Comparison of ENCODE assay signal across 8 cellular contexts in genomic region chr3:66998075-66998898, GRCh38. TPM values are rescaled to one million over a fixed set of nuclear protein-coding genes. Genes with fewer than 3 reads are reported as not detected.
DNase-seq lines count a peak whose midpoint lies in the region; ATAC-seq and TF ChIP-seq lines count a peak whose summit lies in the region.

Gene KBTBD8 (plus strand): TSS chr3:66998307. CDS start chr3:66998356, 49 bp downstream.

- peaks cover 18% of the 10 kb centered on the region for H3K4me1 Mint-ChIP-seq in activated T-helper 17 cell treated with anti-CD3 and anti-CD28 coated beads, Interleukin-2, amount 50 U/mL, for 72 hours
- H3K4me1 Mint-ChIP-seq in naive B cell, result peaks cover 22 to 35% (median 30%) of the 10 kb centered on the region in 3 donors
- peaks cover 17% of the 10 kb centered on the region for H3K4me1 Mint-ChIP-seq in stimulated activated effector memory CD8-positive, alpha-beta T cell treated with anti-CD3 and anti-CD28 coated beads, Interleukin-12 subunit alpha, Interleukin-12 subunit beta, amount 100 ng/mL, for 72 hours

- TF ChIP-seq CTCF in RWPE2 (IDR thresholded peaks at IDR 0.05; ENCODE audit: poor library complexity, severe bottlenecking) (no peak), fibroblast of lung (conservative IDR thresholded peaks at IDR 0.05 in 1 of 2, IDR thresholded peaks at IDR 0.05 in 1 of 2; ENCODE audit: low read depth in 1 of 2, low read length in 2 of 2) (no peak)

- H3K4me1 ChIP-seq in RWPE2 (ENCODE audit: insufficient read depth, poor library complexity, severe bottlenecking) (peaks cover 16% of the 10 kb centered on the region), fibroblast of lung (ENCODE audit: control insufficient read depth, extremely low read depth, insufficient read depth, low read length) (peaks cover 3% of the 10 kb centered on the region)

- H3K36me3 ChIP-seq in RWPE2 (ENCODE audit: low read depth) (peaks cover 5% of the 10 kb centered on the region; the same call in 1 of the 2 replicates), fibroblast of lung (ENCODE audit: control insufficient read depth, insufficient read depth, low read length) (no peaks in the 10 kb centered on the region)

- peak within 1 kb of the TSS; percentile 88 for H3K4me2 ChIP-seq in fibroblast of lung (ENCODE audit: extremely low read depth, insufficient read depth, low read length)

- H2AFZ ChIP-seq in fibroblast of lung (ENCODE audit: low read length), result peak within 1 kb of the TSS; percentile 87

- H3K4me3 Mint-ChIP-seq in activated T-helper 17 cell treated with anti-CD3 and anti-CD28 coated beads, Interleukin-2, amount 50 U/mL, for 72 hours, result peak within 1 kb of the TSS; percentile 95
- H3K4me3 Mint-ChIP-seq in naive B cell, result peak within 1 kb of the TSS; percentile 93 to 100 (median 96)
- H3K4me3 Mint-ChIP-seq in stimulated activated effector memory CD8-positive, alpha-beta T cell treated with anti-CD3 and anti-CD28 coated beads, Interleukin-12 subunit alpha, Interleukin-12 subunit beta, amount 100 ng/mL, for 72 hours, result peak within 1 kb of the TSS; percentile 87

- no peaks in the 10 kb centered on the region for H3K9me3 Mint-ChIP-seq in activated T-helper 17 cell treated with anti-CD3 and anti-CD28 coated beads, Interleukin-2, amount 50 U/mL, for 72 hours
- H3K9me3 Mint-ChIP-seq in naive B cell, result peaks cover 0 to 3% (median 0%) of the 10 kb centered on the region in 7 donors
- no peaks in the 10 kb centered on the region for H3K9me3 Mint-ChIP-seq in stimulated activated effector memory CD8-positive, alpha-beta T cell treated with anti-CD3 and anti-CD28 coated beads, Interleukin-12 subunit alpha, Interleukin-12 subunit beta, amount 100 ng/mL, for 72 hours

- no peak within 1 kb of the TSS for H3K27ac ChIP-seq in RWPE2 (ENCODE audit: poor library complexity, severe bottlenecking)
- peak within 1 kb of the TSS; percentile 78 for H3K27ac ChIP-seq in fibroblast of lung (ENCODE audit: insufficient read depth, low read length)

- H3K4me3 ChIP-seq in RWPE2 (ENCODE audit: severe bottlenecking), result peak within 1 kb of the TSS; percentile 60
- peak within 1 kb of the TSS; percentile 52 to 81 (median 65) for H3K4me3 ChIP-seq in fibroblast of lung (replicated peaks in 1 of 4; ENCODE audit: control extremely low read depth in 1 of 4, insufficient read depth in 1 of 4, low read depth in 3 of 4, low read length in 4 of 4)

- H3K79me2 ChIP-seq in fibroblast of lung (ENCODE audit: control insufficient read depth, insufficient read depth, low read length), result peaks cover 6% of the 10 kb centered on the region

- ATAC-seq in RWPE2 (ENCODE audit: low read depth), result peak; percentile 96
- peak; percentile 95 for ATAC-seq in activated T-helper 17 cell treated with anti-CD3 and anti-CD28 coated beads, Interleukin-2, amount 50 U/mL, for 72 hours (replicated peaks)
- peak; percentile 86 to 87 for ATAC-seq in naive B cell (ENCODE audit: low read depth in 2 of 2)
- ATAC-seq in stimulated activated effector memory CD8-positive, alpha-beta T cell treated with anti-CD3 and anti-CD28 coated beads, Interleukin-12 subunit alpha, Interleukin-12 subunit beta, amount 100 ng/mL, for 72 hours, result peak; percentile 97

- DNase-seq in EL (peak; percentile 99), H4 (ENCODE audit: low spot score) (peak; percentile 96), LoVo (ENCODE audit: low spot score) (peak; percentile 96), RWPE2 (ENCODE audit: low spot score) (peak; percentile 97), fibroblast of lung (ENCODE audit: low read depth in 2 of 2) (peak; percentile 98), naive B cell (peak; percentile 99)
- DNase-seq in stimulated activated effector memory CD8-positive, alpha-beta T cell treated with anti-CD3 and anti-CD28 coated beads, Interleukin-12 subunit alpha, Interleukin-12 subunit beta, amount 100 ng/mL, for 72 hours (ENCODE audit: low spot score in 2 of 2), result peak; percentile 84 to 97

- H3K36me3 Mint-ChIP-seq in activated T-helper 17 cell treated with anti-CD3 and anti-CD28 coated beads, Interleukin-2, amount 50 U/mL, for 72 hours (ENCODE audit: low read depth), result peaks cover 28% of the 10 kb centered on the region
- peaks cover 4% of the 10 kb centered on the region in 2 donors for H3K36me3 Mint-ChIP-seq in naive B cell
- H3K36me3 Mint-ChIP-seq in stimulated activated effector memory CD8-positive, alpha-beta T cell treated with anti-CD3 and anti-CD28 coated beads, Interleukin-12 subunit alpha, Interleukin-12 subunit beta, amount 100 ng/mL, for 72 hours, result peaks cover 27% of the 10 kb centered on the region

- H3K27me3 ChIP-seq in RWPE2 (ENCODE audit: insufficient read depth, poor library complexity, severe bottlenecking) (no peaks in the 10 kb centered on the region), fibroblast of lung (ENCODE audit: control insufficient read depth, insufficient read depth, low read length) (no peaks in the 10 kb centered on the region)

- H3K27ac Mint-ChIP-seq in activated T-helper 17 cell treated with anti-CD3 and anti-CD28 coated beads, Interleukin-2, amount 50 U/mL, for 72 hours, result peak within 1 kb of the TSS; percentile 90
- peak within 1 kb of the TSS; percentile 90 to 98 (median 97) for H3K27ac Mint-ChIP-seq in naive B cell
- H3K27ac Mint-ChIP-seq in stimulated activated effector memory CD8-positive, alpha-beta T cell treated with anti-CD3 and anti-CD28 coated beads, Interleukin-12 subunit alpha, Interleukin-12 subunit beta, amount 100 ng/mL, for 72 hours, result peak within 1 kb of the TSS; percentile 86

- H3K9me3 ChIP-seq in RWPE2 (ENCODE audit: severe bottlenecking) (no peaks in the 10 kb centered on the region), fibroblast of lung (ENCODE audit: control insufficient read depth, insufficient read depth, low read depth, low read length) (no peaks in the 10 kb centered on the region)

- peaks cover 6% of the 10 kb centered on the region for H3K27me3 Mint-ChIP-seq in activated T-helper 17 cell treated with anti-CD3 and anti-CD28 coated beads, Interleukin-2, amount 50 U/mL, for 72 hours
- H3K27me3 Mint-ChIP-seq in naive B cell, result peaks cover 0 to 9% (median 3%) of the 10 kb centered on the region in 3 donors

- H3K9ac ChIP-seq in fibroblast of lung (ENCODE audit: insufficient read depth, low read length), result peak within 1 kb of the TSS; percentile 66

- no peaks in the 10 kb centered on the region for H4K20me1 ChIP-seq in fibroblast of lung (ENCODE audit: control insufficient read depth, extremely low read depth, insufficient read depth, low read length)

RNA-seq across cellular contexts. Expression of gene KBTBD8, which starts in this region (rescaled TPM):
- 2.6 and 2.9 TPM in 2 replicates for total RNA-seq in H4 (2014; rRNA removed; shearing (Covaris generic))
- total RNA-seq in activated T-helper 17 cell treated with anti-CD3 and anti-CD28 coated beads, Interleukin-2, amount 50 U/mL, for 72 hours, result 10 to 100 TPM in 1 of 2 donors, 1 to 10 TPM in 1; 9.8 to 13.1 TPM
- total RNA-seq in fibroblast of lung, result 1.0 and 2.3 TPM in 2 replicates
- polyA plus RNA-seq in fibroblast of lung, result 1.1 and 4.2 TPM in 2 replicates
- 1.5 and 2.7 TPM in 2 replicates for polyA plus RNA-seq in fibroblast of lung (2012)
- polyA minus RNA-seq in fibroblast of lung (ENCODE audit: low replicate concordance), result 8.5 TPM in 1 of 2 replicates, not detected in the other
- 10 to 100 TPM; 19.6 to 28.0 (median 21.9) TPM for polyA plus RNA-seq in naive B cell (ENCODE audit: low read depth in 6 of 6)
